In genomic region chr2:30346475-30347169, GRCh38 we compare ENCODE assay signal across 10 cellular contexts.
A peak's percentile ranks its signal among the peaks of the same experiment; 100 is the strongest.
DNase-seq lines count a peak whose midpoint lies in the region; ATAC-seq and TF ChIP-seq lines count a peak whose summit lies in the region.
"Had no signal": no experiment of that assay in that cellular context is flagged by ENCODE, and none has a peak within 500 bp of the region (broad histone marks: within the 10 kb centered on the region; RNA-seq: fewer than 3 reads in every experiment).

No MANE protein-coding gene starts in this region.

- peaks cover 14% of the 10 kb centered on the region for H3K4me1 Mint-ChIP-seq in WTC11
- peaks cover 27% of the 10 kb centered on the region for H3K4me1 Mint-ChIP-seq in activated T-cell treated with anti-CD3 and anti-CD28 coated beads, Interleukin-2, amount 50 U/mL, for 24 hours (ENCODE audit: low read depth)
- H3K4me1 Mint-ChIP-seq in activated CD4-positive, alpha-beta T cell treated with anti-CD3 and anti-CD28 coated beads, Interleukin-2, amount 10 ng/mL, durations not matched to agents 7 days and 5 days = peaks cover 2% of the 10 kb centered on the region

- peak in 1 of 2 donors; percentile 76 for TF ChIP-seq POLR2A in thyroid gland (IDR thresholded peaks at IDR 0.05)

- peak; percentile 100 for ATAC-seq in WTC11
- no peak for ATAC-seq in HG03175 (IDR thresholded peaks at IDR 0.05; ENCODE audit: unreplicated experiment)
- ATAC-seq: GM12878 had no signal

- H3K36me3 ChIP-seq in thyroid gland = no peaks in the 10 kb centered on the region

- intact Hi-C loops in cardiac septum (cut with DNase I) (loop anchor here (1.0 to 5.0 kb wide), 6 partner anchors 62 to 236 kb away; partner anchors contain the start of gene LBH), thyroid gland (cut with DNase I) (loop anchor here (10.0 kb wide), 1 partner anchor 112 kb away; the partner anchor contains the start of gene LBH)

- H3K4me3 Mint-ChIP-seq in WTC11 = peak overlapping the region; percentile 32
- H3K4me3 Mint-ChIP-seq in activated T-cell treated with anti-CD3 and anti-CD28 coated beads, Interleukin-2, amount 50 U/mL, for 24 hours = no peak overlapping the region
- H3K4me3 Mint-ChIP-seq in activated CD4-positive, alpha-beta T cell treated with anti-CD3 and anti-CD28 coated beads, Interleukin-2, amount 10 ng/mL, durations not matched to agents 7 days and 5 days = no peak overlapping the region
- H3K4me3 Mint-ChIP-seq: T-helper 2 cell treated with Interferon-gamma antibody and Interleukin-4, amounts not matched to agents 5 μg/mL and 100 μg/mL, for 36 hours had no signal

- H3K4me1 ChIP-seq in thyroid gland = peaks cover 28 to 32% of the 10 kb centered on the region in 2 donors

- peaks cover 7% of the 10 kb centered on the region for H3K27me3 Mint-ChIP-seq in WTC11 (ENCODE audit: low read depth)
- H3K27me3 Mint-ChIP-seq in activated T-cell treated with anti-CD3 and anti-CD28 coated beads, Interleukin-2, amount 50 U/mL, for 24 hours = no peaks in the 10 kb centered on the region
- H3K27me3 Mint-ChIP-seq in activated CD4-positive, alpha-beta T cell treated with anti-CD3 and anti-CD28 coated beads, Interleukin-2, amount 10 ng/mL, durations not matched to agents 7 days and 5 days = no peaks in the 10 kb centered on the region

- 23% methylated on average over 17 to 21 of the region's 21 CpGs for WGBS in thyroid gland, 2 donors

- POLR2A ChIA-PET in WTC11 (lab: Charles Lee) = interaction anchor here (0.8 kb wide), 1 partner anchor 817 kb away, joined by 5 read pairs; no protein-coding TSS in a partner anchor
- POLR2A ChIA-PET in activated CD4-positive, alpha-beta T cell treated with anti-CD3 and anti-CD28 coated beads, Interleukin-2, amount 10 ng/mL, durations not matched to agents 7 days and 5 days (lab: Charles Lee) = no interaction called here

- H3K27me3 ChIP-seq in thyroid gland = no peaks in the 10 kb centered on the region

- no peaks in the 10 kb centered on the region for H3K9me3 ChIP-seq in thyroid gland

- peaks cover 29% of the 10 kb centered on the region for H3K36me3 Mint-ChIP-seq in WTC11
- peaks cover 10% of the 10 kb centered on the region for H3K36me3 Mint-ChIP-seq in activated T-cell treated with anti-CD3 and anti-CD28 coated beads, Interleukin-2, amount 50 U/mL, for 24 hours (ENCODE audit: low read depth)
- H3K36me3 Mint-ChIP-seq in activated CD4-positive, alpha-beta T cell treated with anti-CD3 and anti-CD28 coated beads, Interleukin-2, amount 10 ng/mL, durations not matched to agents 7 days and 5 days (ENCODE audit: low read depth) = peaks cover 3% of the 10 kb centered on the region

- peak overlapping the region; percentile 96 to 99 (median 98) for H3K27ac ChIP-seq in thyroid gland

- peak overlapping the region in 1 of 3 donors; percentile 21 for H3K4me3 ChIP-seq in thyroid gland (replicated peaks in 1 of 3)
- H3K4me3 ChIP-seq: GM12878 had no signal

- no peak for TF ChIP-seq CTCF in WTC11 (IDR thresholded peaks at IDR 0.05)
- no peak for TF ChIP-seq CTCF in thyroid gland (IDR thresholded peaks at IDR 0.05)

- CTCF ChIA-PET in WTC11 (lab: Charles Lee) = interaction anchor here (1.2 to 1.6 kb wide), 4 partner anchors 12 to 365 kb away, joined by 3 to 12 read pairs (median 5); no protein-coding TSS in a partner anchor
- CTCF ChIA-PET in activated CD4-positive, alpha-beta T cell treated with anti-CD3 and anti-CD28 coated beads, Interleukin-2, amount 10 ng/mL, durations not matched to agents 7 days and 5 days (lab: Charles Lee) = interaction anchor here (0.6 to 2.4 kb wide), 5 partner anchors 10 to 248 kb away, joined by 3 to 12 read pairs (median 3); no protein-coding TSS in a partner anchor

- peaks cover 30% of the 10 kb centered on the region for H3K9me3 Mint-ChIP-seq in WTC11
- peaks cover 12% of the 10 kb centered on the region for H3K9me3 Mint-ChIP-seq in activated T-cell treated with anti-CD3 and anti-CD28 coated beads, Interleukin-2, amount 50 U/mL, for 24 hours
- peaks cover 13% of the 10 kb centered on the region for H3K9me3 Mint-ChIP-seq in activated CD4-positive, alpha-beta T cell treated with anti-CD3 and anti-CD28 coated beads, Interleukin-2, amount 10 ng/mL, durations not matched to agents 7 days and 5 days

- DNase-seq in WTC11 (ENCODE audit: low spot score) (peak; percentile 65), cardiac septum (ENCODE audit: low spot score) (peak; percentile 93), mucosa of gallbladder (ENCODE audit: low spot score) (peak; percentile 51), thyroid gland (peak; percentile 93 to 94)
- no peak for DNase-seq in activated T-cell treated with anti-CD3 and anti-CD28 coated beads, Interleukin-2, amount 50 U/mL, for 24 hours
- DNase-seq in activated CD4-positive, alpha-beta T cell treated with anti-CD3 and anti-CD28 coated beads, Interleukin-2, amount 10 ng/mL, durations not matched to agents 7 days and 5 days = no peak
- DNase-seq: NCI-H1694 treated with DMSO at 0.1 percent for 48 hours had no signal

- H3K27ac Mint-ChIP-seq in WTC11 = no peak overlapping the region
- no peak overlapping the region for H3K27ac Mint-ChIP-seq in activated T-cell treated with anti-CD3 and anti-CD28 coated beads, Interleukin-2, amount 50 U/mL, for 24 hours
- no peak overlapping the region for H3K27ac Mint-ChIP-seq in activated CD4-positive, alpha-beta T cell treated with anti-CD3 and anti-CD28 coated beads, Interleukin-2, amount 10 ng/mL, durations not matched to agents 7 days and 5 days
- H3K27ac Mint-ChIP-seq: T-helper 2 cell treated with Interferon-gamma antibody and Interleukin-4, amounts not matched to agents 5 μg/mL and 100 μg/mL, for 36 hours had no signal

TF ChIP-seq in WTC11, 78 proteins besides CTCF, POLR2A, EP300 and RAD21 (continues in another document):
- TF ChIP-seq, protein P1, sequence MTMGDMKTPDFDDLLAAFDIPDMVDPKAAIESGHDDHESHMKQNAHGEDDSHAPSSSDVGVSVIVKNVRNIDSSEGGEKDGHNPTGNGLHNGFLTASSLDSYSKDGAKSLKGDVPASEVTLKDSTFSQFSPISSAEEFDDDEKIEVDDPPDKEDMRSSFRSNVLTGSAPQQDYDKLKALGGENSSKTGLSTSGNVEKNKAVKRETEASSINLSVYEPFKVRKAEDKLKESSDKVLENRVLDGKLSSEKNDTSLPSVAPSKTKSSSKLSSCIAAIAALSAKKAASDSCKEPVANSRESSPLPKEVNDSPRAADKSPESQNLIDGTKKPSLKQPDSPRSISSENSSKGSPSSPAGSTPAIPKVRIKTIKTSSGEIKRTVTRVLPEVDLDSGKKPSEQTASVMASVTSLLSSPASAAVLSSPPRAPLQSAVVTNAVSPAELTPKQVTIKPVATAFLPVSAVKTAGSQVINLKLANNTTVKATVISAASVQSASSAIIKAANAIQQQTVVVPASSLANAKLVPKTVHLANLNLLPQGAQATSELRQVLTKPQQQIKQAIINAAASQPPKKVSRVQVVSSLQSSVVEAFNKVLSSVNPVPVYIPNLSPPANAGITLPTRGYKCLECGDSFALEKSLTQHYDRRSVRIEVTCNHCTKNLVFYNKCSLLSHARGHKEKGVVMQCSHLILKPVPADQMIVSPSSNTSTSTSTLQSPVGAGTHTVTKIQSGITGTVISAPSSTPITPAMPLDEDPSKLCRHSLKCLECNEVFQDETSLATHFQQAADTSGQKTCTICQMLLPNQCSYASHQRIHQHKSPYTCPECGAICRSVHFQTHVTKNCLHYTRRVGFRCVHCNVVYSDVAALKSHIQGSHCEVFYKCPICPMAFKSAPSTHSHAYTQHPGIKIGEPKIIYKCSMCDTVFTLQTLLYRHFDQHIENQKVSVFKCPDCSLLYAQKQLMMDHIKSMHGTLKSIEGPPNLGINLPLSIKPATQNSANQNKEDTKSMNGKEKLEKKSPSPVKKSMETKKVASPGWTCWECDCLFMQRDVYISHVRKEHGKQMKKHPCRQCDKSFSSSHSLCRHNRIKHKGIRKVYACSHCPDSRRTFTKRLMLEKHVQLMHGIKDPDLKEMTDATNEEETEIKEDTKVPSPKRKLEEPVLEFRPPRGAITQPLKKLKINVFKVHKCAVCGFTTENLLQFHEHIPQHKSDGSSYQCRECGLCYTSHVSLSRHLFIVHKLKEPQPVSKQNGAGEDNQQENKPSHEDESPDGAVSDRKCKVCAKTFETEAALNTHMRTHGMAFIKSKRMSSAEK (CRISPR knock-in tag; IDR thresholded peaks at IDR 0.05; ENCODE audit: borderline replicate concordance) = no peak
- TF ChIP-seq ZNF121 (CRISPR knock-in tag; IDR thresholded peaks at IDR 0.05) = 0 out of 2 replicates have a peak, but pooled peaks have one; percentile 22
- TF ChIP-seq, protein P2, sequence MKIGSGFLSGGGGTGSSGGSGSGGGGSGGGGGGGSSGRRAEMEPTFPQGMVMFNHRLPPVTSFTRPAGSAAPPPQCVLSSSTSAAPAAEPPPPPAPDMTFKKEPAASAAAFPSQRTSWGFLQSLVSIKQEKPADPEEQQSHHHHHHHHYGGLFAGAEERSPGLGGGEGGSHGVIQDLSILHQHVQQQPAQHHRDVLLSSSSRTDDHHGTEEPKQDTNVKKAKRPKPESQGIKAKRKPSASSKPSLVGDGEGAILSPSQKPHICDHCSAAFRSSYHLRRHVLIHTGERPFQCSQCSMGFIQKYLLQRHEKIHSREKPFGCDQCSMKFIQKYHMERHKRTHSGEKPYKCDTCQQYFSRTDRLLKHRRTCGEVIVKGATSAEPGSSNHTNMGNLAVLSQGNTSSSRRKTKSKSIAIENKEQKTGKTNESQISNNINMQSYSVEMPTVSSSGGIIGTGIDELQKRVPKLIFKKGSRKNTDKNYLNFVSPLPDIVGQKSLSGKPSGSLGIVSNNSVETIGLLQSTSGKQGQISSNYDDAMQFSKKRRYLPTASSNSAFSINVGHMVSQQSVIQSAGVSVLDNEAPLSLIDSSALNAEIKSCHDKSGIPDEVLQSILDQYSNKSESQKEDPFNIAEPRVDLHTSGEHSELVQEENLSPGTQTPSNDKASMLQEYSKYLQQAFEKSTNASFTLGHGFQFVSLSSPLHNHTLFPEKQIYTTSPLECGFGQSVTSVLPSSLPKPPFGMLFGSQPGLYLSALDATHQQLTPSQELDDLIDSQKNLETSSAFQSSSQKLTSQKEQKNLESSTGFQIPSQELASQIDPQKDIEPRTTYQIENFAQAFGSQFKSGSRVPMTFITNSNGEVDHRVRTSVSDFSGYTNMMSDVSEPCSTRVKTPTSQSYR (CRISPR knock-in tag; IDR thresholded peaks at IDR 0.05) = no peak

Comparison
In these comparisons a context has a peak if more than half of its experiments do, and no peak if none do; other contexts are left out.
1. DNase-seq: peak in WTC11 (single experiment), cardiac septum (single experiment), mucosa of gallbladder (single experiment) and thyroid gland (2 of 2); none in activated T-cell treated with anti-CD3 and anti-CD28 coated beads, Interleukin-2, amount 50 U/mL, for 24 hours (single experiment) and activated CD4-positive, alpha-beta T cell treated with anti-CD3 and anti-CD28 coated beads, Interleukin-2, amount 10 ng/mL, durations not matched to agents 7 days and 5 days (single experiment).